In the genomic region with DNA sequence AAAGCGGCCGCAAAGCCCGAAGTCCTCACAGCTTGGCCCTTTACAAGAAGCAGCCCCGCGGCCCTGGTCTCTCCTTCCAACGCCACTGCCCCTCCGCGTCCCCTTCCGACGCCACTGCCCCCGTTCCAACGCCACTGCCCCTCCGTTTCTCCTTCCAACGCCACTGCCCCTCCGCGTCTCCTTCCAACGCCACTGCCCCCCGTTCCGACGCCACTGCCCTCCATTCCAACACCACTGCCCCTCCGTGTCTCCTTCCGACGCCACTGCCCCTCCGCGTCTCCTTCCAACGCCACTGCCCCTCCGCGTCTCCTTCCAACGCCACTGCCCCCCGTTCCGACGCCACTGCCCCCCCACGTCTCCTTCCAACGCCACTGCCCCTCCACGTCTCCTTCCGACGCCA, we compare ENCODE assay signal across 19 cellular contexts. TPM values are rescaled to one million over a fixed set of nuclear protein-coding genes. Genes with fewer than 3 reads are reported as not detected.
DNase-seq lines count a peak whose midpoint lies in the region; ATAC-seq and TF ChIP-seq lines count a peak whose summit lies in the region.
"Had no signal": no experiment of that assay in that cellular context is flagged by ENCODE, and none has a peak within 500 bp of the region (broad histone marks: within the 10 kb centered on the region; RNA-seq: fewer than 3 reads in every experiment).

No MANE protein-coding gene starts in this region.

- no peak overlapping the region for H3K4me3 Mint-ChIP-seq in GM23338
- H3K4me3 Mint-ChIP-seq in stimulated activated naive B cell treated with anti-CD40 and anti-IgM and Interleukin-4, amounts not matched to agents 10 μg/mL and 1 μg/mL and 100 μg/mL, for 72 hours = peak overlapping the region; percentile 37 to 41

- H3K4me1 ChIP-seq in BLaER1 (peaks cover 89% of the 10 kb centered on the region), GM23338 (ENCODE audit: insufficient read depth) (peaks cover 3% of the 10 kb centered on the region; the same call in 1 of the 2 replicates)
- H3K4me1 ChIP-seq: HAP-1 had no signal

- H3K36me3 Mint-ChIP-seq in GM23338 (ENCODE audit: low read depth) = no peaks in the 10 kb centered on the region; the same call in 2 of the 3 replicates
- peaks cover 3 to 5% of the 10 kb centered on the region in 2 donors for H3K36me3 Mint-ChIP-seq in stimulated activated naive B cell treated with anti-CD40 and anti-IgM and Interleukin-4, amounts not matched to agents 10 μg/mL and 1 μg/mL and 100 μg/mL, for 72 hours

- no peak for TF ChIP-seq CTCF in GM23338 (conservative IDR thresholded peaks at IDR 0.05; ENCODE audit: low read depth in 2 of 2)

- H3K27ac Mint-ChIP-seq in GM23338 = no peak overlapping the region; the same call in 1 of the 2 replicates
- H3K27ac Mint-ChIP-seq in stimulated activated naive B cell treated with anti-CD40 and anti-IgM and Interleukin-4, amounts not matched to agents 10 μg/mL and 1 μg/mL and 100 μg/mL, for 72 hours = peak overlapping the region; percentile 47
- H3K27ac Mint-ChIP-seq: CD4-positive, alpha-beta T cell had no signal

- H3K27me3 Mint-ChIP-seq in GM23338 (ENCODE audit: insufficient read depth, low read depth, poor library complexity) = peaks cover 10% of the 10 kb centered on the region
- peaks cover 24 to 48% of the 10 kb centered on the region in 2 donors for H3K27me3 Mint-ChIP-seq in stimulated activated naive B cell treated with anti-CD40 and anti-IgM and Interleukin-4, amounts not matched to agents 10 μg/mL and 1 μg/mL and 100 μg/mL, for 72 hours

- H3K36me3 ChIP-seq in BLaER1 (peaks cover 20% of the 10 kb centered on the region), GM23338 (ENCODE audit: insufficient read depth) (no peaks in the 10 kb centered on the region)
- H3K36me3 ChIP-seq: HAP-1 had no signal

- no peaks in the 10 kb centered on the region for H3K79me2 ChIP-seq in GM23338 (replicated peaks; ENCODE audit: insufficient read depth)

- H3K27me3 ChIP-seq in BLaER1 (no peaks in the 10 kb centered on the region), GM23338 (ENCODE audit: insufficient read depth) (no peaks in the 10 kb centered on the region)

- peak overlapping the region; percentile 97 for H3K9ac ChIP-seq in BLaER1

- peaks cover 9% of the 10 kb centered on the region; the same call in 1 of the 3 replicates for H3K9me3 Mint-ChIP-seq in GM23338
- H3K9me3 Mint-ChIP-seq in stimulated activated naive B cell treated with anti-CD40 and anti-IgM and Interleukin-4, amounts not matched to agents 10 μg/mL and 1 μg/mL and 100 μg/mL, for 72 hours = peaks cover 5 to 7% of the 10 kb centered on the region in 2 donors
- H3K9me3 Mint-ChIP-seq: CD4-positive, alpha-beta T cell had no signal

- no peak for ATAC-seq in GM23338
- ATAC-seq in stimulated activated naive B cell treated with anti-CD40 and anti-IgM and Interleukin-4, amounts not matched to agents 10 μg/mL and 1 μg/mL and 100 μg/mL, for 72 hours (replicated peaks) = no peak

- H3F3A ChIP-seq in GM23338 (replicated peaks; ENCODE audit: low read depth) = no peaks in the 10 kb centered on the region

- H3K27ac ChIP-seq in BLaER1 = peak overlapping the region; percentile 99
- no peak overlapping the region for H3K27ac ChIP-seq in GM23338 (ENCODE audit: low read depth)

- peaks cover 5% of the 10 kb centered on the region for H3K4me1 Mint-ChIP-seq in GM23338
- peaks cover 7 to 21% of the 10 kb centered on the region in 2 donors for H3K4me1 Mint-ChIP-seq in stimulated activated naive B cell treated with anti-CD40 and anti-IgM and Interleukin-4, amounts not matched to agents 10 μg/mL and 1 μg/mL and 100 μg/mL, for 72 hours

- H4K20me1 ChIP-seq in BLaER1 (no peaks in the 10 kb centered on the region), GM23338 (replicated peaks; ENCODE audit: insufficient read depth) (no peaks in the 10 kb centered on the region)

- no peaks in the 10 kb centered on the region for H3K9me2 ChIP-seq in GM23338 (ENCODE audit: insufficient read depth)

- H3K4me3 ChIP-seq in BLaER1 (peak overlapping the region; percentile 65), GM23338 (no peak overlapping the region)
- H3K4me3 ChIP-seq: HAP-1 had no signal

- H2AFZ ChIP-seq in GM23338 = no peak overlapping the region

- no peak for DNase-seq in GM23338 (ENCODE audit: low spot score)
- peak; percentile 46 for DNase-seq in iPS-NIHi11 (ENCODE audit: low spot score)
- no peak for DNase-seq in stimulated activated naive B cell treated with anti-CD40 and anti-IgM and Interleukin-4, amounts not matched to agents 10 μg/mL and 1 μg/mL and 100 μg/mL, for 72 hours
- no peak for DNase-seq in HuH-7 (ENCODE audit: low spot score)
- no peak for DNase-seq in UCSD-AML1 (lab: John Stamatoyannopoulos, UW; ENCODE audit: unreplicated experiment)
- no peak for DNase-seq in DMS53 (lab: John Stamatoyannopoulos, UW)
- DNase-seq: ACHN, AML-193, DMS79, NCI-H1105 treated with DMSO at 0.1 percent for 48 hours, NCI-H187, NCI-H446, NCI-H748 treated with DMSO at 0.1 percent for 48 hours, RPMI8226, SIG-M5 had no signal

- H3K9me3 ChIP-seq in BLaER1 = no peaks in the 10 kb centered on the region; the same call in 1 of the 2 replicates
- H3K9me3 ChIP-seq: HAP-1 had no signal

- H3K4me2 ChIP-seq in BLaER1 (peak overlapping the region; percentile 97), GM23338 (0 out of 2 replicates have a peak overlapping the region, but pooled peaks have one; percentile 10)

TF ChIP-seq in GM23338, 12 proteins besides CTCF, POLR2A, EP300 and RAD21 (continues in another document):
- TF ChIP-seq, protein P1, sequence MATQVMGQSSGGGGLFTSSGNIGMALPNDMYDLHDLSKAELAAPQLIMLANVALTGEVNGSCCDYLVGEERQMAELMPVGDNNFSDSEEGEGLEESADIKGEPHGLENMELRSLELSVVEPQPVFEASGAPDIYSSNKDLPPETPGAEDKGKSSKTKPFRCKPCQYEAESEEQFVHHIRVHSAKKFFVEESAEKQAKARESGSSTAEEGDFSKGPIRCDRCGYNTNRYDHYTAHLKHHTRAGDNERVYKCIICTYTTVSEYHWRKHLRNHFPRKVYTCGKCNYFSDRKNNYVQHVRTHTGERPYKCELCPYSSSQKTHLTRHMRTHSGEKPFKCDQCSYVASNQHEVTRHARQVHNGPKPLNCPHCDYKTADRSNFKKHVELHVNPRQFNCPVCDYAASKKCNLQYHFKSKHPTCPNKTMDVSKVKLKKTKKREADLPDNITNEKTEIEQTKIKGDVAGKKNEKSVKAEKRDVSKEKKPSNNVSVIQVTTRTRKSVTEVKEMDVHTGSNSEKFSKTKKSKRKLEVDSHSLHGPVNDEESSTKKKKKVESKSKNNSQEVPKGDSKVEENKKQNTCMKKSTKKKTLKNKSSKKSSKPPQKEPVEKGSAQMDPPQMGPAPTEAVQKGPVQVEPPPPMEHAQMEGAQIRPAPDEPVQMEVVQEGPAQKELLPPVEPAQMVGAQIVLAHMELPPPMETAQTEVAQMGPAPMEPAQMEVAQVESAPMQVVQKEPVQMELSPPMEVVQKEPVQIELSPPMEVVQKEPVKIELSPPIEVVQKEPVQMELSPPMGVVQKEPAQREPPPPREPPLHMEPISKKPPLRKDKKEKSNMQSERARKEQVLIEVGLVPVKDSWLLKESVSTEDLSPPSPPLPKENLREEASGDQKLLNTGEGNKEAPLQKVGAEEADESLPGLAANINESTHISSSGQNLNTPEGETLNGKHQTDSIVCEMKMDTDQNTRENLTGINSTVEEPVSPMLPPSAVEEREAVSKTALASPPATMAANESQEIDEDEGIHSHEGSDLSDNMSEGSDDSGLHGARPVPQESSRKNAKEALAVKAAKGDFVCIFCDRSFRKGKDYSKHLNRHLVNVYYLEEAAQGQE (IDR thresholded peaks at IDR 0.05; ENCODE audit: unreplicated experiment) = no peak
- TF ChIP-seq EZH2 (IDR thresholded peaks at IDR 0.05; ENCODE audit: low read depth, unreplicated experiment) (no peak), ZNF331 (CRISPR knock-in tag; IDR thresholded peaks at IDR 0.05; ENCODE audit: low read depth) (no peak), EZH2phosphoT487 (IDR thresholded peaks at IDR 0.05; ENCODE audit: unreplicated experiment) (no peak), NANOG (IDR thresholded peaks at IDR 0.05; ENCODE audit: borderline replicate concordance) (no peak), ZNF114 (CRISPR knock-in tag; IDR thresholded peaks at IDR 0.05) (no peak), POLR2AphosphoS5 (IDR thresholded peaks at IDR 0.05; ENCODE audit: low read depth) (no peak), CREB1 (CRISPR knock-in tag; IDR thresholded peaks at IDR 0.05; ENCODE audit: low read depth) (no peak)
- TF ChIP-seq, protein P2, sequence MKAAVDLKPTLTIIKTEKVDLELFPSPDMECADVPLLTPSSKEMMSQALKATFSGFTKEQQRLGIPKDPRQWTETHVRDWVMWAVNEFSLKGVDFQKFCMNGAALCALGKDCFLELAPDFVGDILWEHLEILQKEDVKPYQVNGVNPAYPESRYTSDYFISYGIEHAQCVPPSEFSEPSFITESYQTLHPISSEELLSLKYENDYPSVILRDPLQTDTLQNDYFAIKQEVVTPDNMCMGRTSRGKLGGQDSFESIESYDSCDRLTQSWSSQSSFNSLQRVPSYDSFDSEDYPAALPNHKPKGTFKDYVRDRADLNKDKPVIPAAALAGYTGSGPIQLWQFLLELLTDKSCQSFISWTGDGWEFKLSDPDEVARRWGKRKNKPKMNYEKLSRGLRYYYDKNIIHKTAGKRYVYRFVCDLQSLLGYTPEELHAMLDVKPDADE (IDR thresholded peaks at IDR 0.05) = no peak

RNA-seq across cellular contexts. Expression of a gene that starts 33.1 kb away (rescaled TPM):
- total RNA-seq in GM23338 (2014; rRNA removed; shearing (Covaris generic)) = 28.8 and 31.2 TPM in 2 replicates
- polyA plus RNA-seq in GM23338 (2016; fragmentation: Nextera tagmentation; extraction: Ambion mirVana) = 16.3 and 16.4 TPM in 2 replicates

RNA-seq across cellular contexts. Expression of a gene that starts 53.3 kb away (rescaled TPM):
- 0.27 and 0.42 TPM in 2 replicates for total RNA-seq in GM23338 (2014; rRNA removed; shearing (Covaris generic))
- polyA plus RNA-seq in GM23338 (2016; fragmentation: Nextera tagmentation; extraction: Ambion mirVana) = 0.07 and 0.08 TPM in 2 replicates
- total RNA-seq: CD4-positive, alpha-beta T cell; HT1080 had no signal
